In genomic region chr9:21141427-21141882, GRCh38 we compare ENCODE assay signal across 11 cellular contexts. TPM values are rescaled to one million over a fixed set of nuclear protein-coding genes. Genes with fewer than 3 reads are reported as not detected.
DNase-seq lines count a peak whose midpoint lies in the region; ATAC-seq, FAIRE-seq and TF ChIP-seq lines count a peak whose summit lies in the region.
"Had no signal": no experiment of that assay in that cellular context is flagged by ENCODE, and none has a peak within 500 bp of the region (broad histone marks: within the 10 kb centered on the region; RNA-seq: fewer than 3 reads in every experiment).

Gene IFNW1 (minus strand): TSS chr9:21141832. CDS start chr9:21141570, 262 bp downstream.

- peak; percentile 68 for ATAC-seq in GM21786 (IDR thresholded peaks at IDR 0.05; ENCODE audit: unreplicated experiment)
- ATAC-seq in activated T-cell treated with anti-CD3 and anti-CD28 coated beads, Interleukin-2, amount 50 U/mL, for 4 hours = no peak

- H3K4me3 ChIP-seq in LNCaP clone FGC (ENCODE audit: low read depth, low read length) (no peak within 1 kb of the TSS), foreskin fibroblast (ENCODE audit: low read depth in 1 of 2, low read length in 2 of 2) (no peak within 1 kb of the TSS)

- H3K9me3 Mint-ChIP-seq in activated T-cell treated with anti-CD3 and anti-CD28 coated beads, Interleukin-2, amount 50 U/mL, for 4 hours = no peaks in the 10 kb centered on the region

- H3K4me3 Mint-ChIP-seq in activated T-cell treated with anti-CD3 and anti-CD28 coated beads, Interleukin-2, amount 50 U/mL, for 4 hours = no peak within 1 kb of the TSS

- peak; percentile 78 for FAIRE-seq in GM18507 (lab: Jason Lieb, UNC)

- peaks cover 20% of the 10 kb centered on the region for H3K4me1 Mint-ChIP-seq in activated T-cell treated with anti-CD3 and anti-CD28 coated beads, Interleukin-2, amount 50 U/mL, for 4 hours (ENCODE audit: low read depth)

- TF ChIP-seq CTCF in LNCaP clone FGC (IDR thresholded peaks at IDR 0.05; ENCODE audit: control insufficient read depth, extremely low read depth, insufficient read depth) = peak; percentile 31; the same call in 1 of the 2 replicates
- peak; percentile 37 for TF ChIP-seq CTCF in foreskin fibroblast (IDR thresholded peaks at IDR 0.05; ENCODE audit: low read depth, low read length)

- H3K36me3 Mint-ChIP-seq in activated T-cell treated with anti-CD3 and anti-CD28 coated beads, Interleukin-2, amount 50 U/mL, for 4 hours (ENCODE audit: insufficient read depth) = no peaks in the 10 kb centered on the region

- H3K27me3 Mint-ChIP-seq in activated T-cell treated with anti-CD3 and anti-CD28 coated beads, Interleukin-2, amount 50 U/mL, for 4 hours (ENCODE audit: low read depth) = no peaks in the 10 kb centered on the region

- DNase-seq in GM18507 (ENCODE audit: extremely low spot score, insufficient read length, low read depth) (no peak), LNCaP clone FGC (ENCODE audit: low read depth) (no peak), foreskin fibroblast (peak; percentile 12 to 58), NCI-H1092 treated with DMSO at 0.1 percent for 48 hours (lab: John Stamatoyannopoulos, UW) (no peak), NCI-H345 (lab: John Stamatoyannopoulos, UW) (no peak), COLO829 (ENCODE audit: low spot score) (no peak)
- no peak for DNase-seq in activated T-cell treated with anti-CD3 and anti-CD28 coated beads, Interleukin-2, amount 50 U/mL, for 4 hours
- DNase-seq: midbrain; stimulated activated CD4-positive, alpha-beta T cell treated with anti-CD3 and anti-CD28 coated beads, Interleukin-4, amount 100 ng/mL, for 1 hour had no signal

RNA-seq across cellular contexts. Expression of gene IFNW1, which starts in this region (rescaled TPM):
- not detected for total RNA-seq in activated T-cell treated with anti-CD3 and anti-CD28 coated beads, Interleukin-2, amount 50 U/mL, for 4 hours
- total RNA-seq: HT1080 had no signal

Comparison
In these comparisons a context has a peak if more than half of its experiments do, and no peak if none do; other contexts are left out.
1. DNase-seq: peak in foreskin fibroblast (2 of 2); none in GM18507 (single experiment), LNCaP clone FGC (single experiment), activated T-cell treated with anti-CD3 and anti-CD28 coated beads, Interleukin-2, amount 50 U/mL, for 4 hours (single experiment), NCI-H1092 treated with DMSO at 0.1 percent for 48 hours (single experiment), NCI-H345 (single experiment) and COLO829 (single experiment).